Comparison of ENCODE assay signal across 8 cellular contexts in the genomic region with DNA sequence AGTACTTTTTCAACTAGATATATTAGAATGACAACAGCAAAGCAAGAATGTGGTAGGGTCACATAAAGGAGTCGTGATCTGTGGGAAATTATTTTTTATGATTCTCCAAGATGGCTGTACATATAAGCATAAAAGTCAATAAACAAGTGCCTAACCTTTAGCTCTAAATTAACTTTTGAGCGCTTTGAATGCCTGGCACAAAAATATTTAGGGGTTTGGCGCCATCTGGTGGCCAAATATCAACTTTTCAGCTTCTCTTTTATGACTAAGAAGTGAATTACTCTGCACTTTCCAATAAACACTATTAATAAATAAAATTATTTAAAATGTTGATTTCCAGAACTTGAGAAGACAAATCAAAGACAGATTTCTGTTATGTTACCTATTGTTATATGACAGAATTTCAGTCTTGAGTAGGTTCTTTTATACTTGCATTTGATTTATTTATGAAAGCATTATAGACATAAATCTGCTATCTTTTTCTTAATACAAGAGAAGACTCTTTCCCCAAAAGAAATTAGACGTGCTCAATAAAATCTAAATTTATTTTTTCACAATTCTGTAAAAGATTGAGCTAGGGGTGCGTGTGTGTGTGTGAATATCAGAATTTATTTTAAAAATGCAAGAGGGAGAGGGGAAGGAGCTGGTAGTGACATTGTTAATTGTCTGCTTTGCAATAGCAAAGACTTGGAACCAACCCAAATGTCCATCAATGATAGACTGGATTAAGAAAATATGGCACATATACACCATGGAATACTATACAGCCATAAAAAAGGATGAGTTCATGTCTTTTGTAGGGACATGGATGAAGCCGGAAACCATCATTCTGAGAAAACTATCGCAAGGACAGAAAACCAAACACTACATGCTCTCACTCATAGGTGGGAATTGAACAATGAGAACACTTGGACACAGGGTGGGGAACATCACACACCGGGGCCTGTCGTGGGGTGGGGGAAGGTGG. TPM values are rescaled to one million over a fixed set of nuclear protein-coding genes. Genes with fewer than 3 reads are reported as not detected.
DNase-seq lines count a peak whose midpoint lies in the region; ATAC-seq and TF ChIP-seq lines count a peak whose summit lies in the region.

No MANE protein-coding gene starts in this region.

- H2AFZ ChIP-seq in SK-N-SH (ENCODE audit: low read depth), result no peak overlapping the region

- intact Hi-C loops in heart left ventricle (cut with DNase I), result loop anchor here (1.0 to 10.0 kb wide), 11 partner anchors 319 to 558 kb away; no protein-coding TSS in a partner anchor

- no peaks in the 10 kb centered on the region for H3K36me3 Mint-ChIP-seq in activated naive CD4-positive, alpha-beta T cell treated with anti-CD3 and anti-CD28 coated beads, Interleukin-2, amount 10 ng/mL, durations not matched to agents 7 days and 5 days

- no peaks in the 10 kb centered on the region; the same call in 1 of the 2 replicates for H3K9me2 ChIP-seq in SK-N-SH

- H4K20me1 ChIP-seq in SK-N-SH (ENCODE audit: insufficient read depth), result no peaks in the 10 kb centered on the region

- no peak overlapping the region for H3K9ac ChIP-seq in SK-N-SH

- TF ChIP-seq CTCF in AG04449 (IDR thresholded peaks at IDR 0.05; ENCODE audit: insufficient read depth, low read length, missing control alignments), result peak; percentile 13
- TF ChIP-seq CTCF in SK-N-SH (IDR thresholded peaks at IDR 0.05), result peak; percentile 81
- TF ChIP-seq CTCF in heart left ventricle (IDR thresholded peaks at IDR 0.05), result peak; percentile 69 to 95 (median 83)
- TF ChIP-seq CTCF in retinal pigment epithelial cell (conservative IDR thresholded peaks at IDR 0.05; ENCODE audit: low read depth, low read length), result peak; percentile 58

- H3F3A ChIP-seq in SK-N-SH (replicated peaks; ENCODE audit: insufficient read depth), result no peaks in the 10 kb centered on the region

- POLR2A ChIA-PET in AG04449 (lab: Yijun Ruan, JAX) (interaction anchor here (1.6 kb wide), 1 partner anchor 37 kb away, joined by 4 read pairs; a partner anchor contains a TSS), SK-N-SH (lab: Yijun Ruan, JAX) (interaction anchor here (1.1 kb wide), 2 partner anchors 39 to 53 kb away, joined by 4 read pairs; no protein-coding TSS in a partner anchor)

- ATAC-seq in GM18867 (IDR thresholded peaks at IDR 0.05; ENCODE audit: unreplicated experiment) (peak; percentile 61), heart left ventricle (no peak), HG02571 (IDR thresholded peaks at IDR 0.05; ENCODE audit: unreplicated experiment) (no peak)

- no peak overlapping the region for H3K4me3 Mint-ChIP-seq in activated naive CD4-positive, alpha-beta T cell treated with anti-CD3 and anti-CD28 coated beads, Interleukin-2, amount 10 ng/mL, durations not matched to agents 7 days and 5 days

- H3K27me3 ChIP-seq in SK-N-SH (ENCODE audit: insufficient read depth) (no peaks in the 10 kb centered on the region), heart left ventricle (no peaks in the 10 kb centered on the region)

- no peak for TF ChIP-seq POLR2A in heart left ventricle (IDR thresholded peaks at IDR 0.05)

- DNase-seq in AG04449 (ENCODE audit: low read depth, low spot score) (no peak), LoVo (ENCODE audit: low spot score) (peak; percentile 64), SK-N-SH (peak; percentile 5), heart left ventricle (peak in 4 of 5 donors; percentile 36 to 57 (median 46)), retinal pigment epithelial cell (ENCODE audit: low read depth) (peak; percentile 6)
- peak; percentile 76 for DNase-seq in activated naive CD4-positive, alpha-beta T cell treated with anti-CD3 and anti-CD28 coated beads, Interleukin-2, amount 10 ng/mL, durations not matched to agents 7 days and 5 days

- no peak overlapping the region for H3K27ac Mint-ChIP-seq in activated naive CD4-positive, alpha-beta T cell treated with anti-CD3 and anti-CD28 coated beads, Interleukin-2, amount 10 ng/mL, durations not matched to agents 7 days and 5 days

- no peak for TF ChIP-seq EP300 in SK-N-SH (IDR thresholded peaks at IDR 0.05; ENCODE audit: borderline replicate concordance in 1 of 2, low read depth in 1 of 2, low read length in 1 of 2)

- peak; percentile 84 for TF ChIP-seq RAD21 in SK-N-SH (IDR thresholded peaks at IDR 0.05; ENCODE audit: low read length)

- no peaks in the 10 kb centered on the region for H3K27me3 Mint-ChIP-seq in activated naive CD4-positive, alpha-beta T cell treated with anti-CD3 and anti-CD28 coated beads, Interleukin-2, amount 10 ng/mL, durations not matched to agents 7 days and 5 days

- H3K4me2 ChIP-seq in SK-N-SH, result no peak overlapping the region

- H3K4me1 ChIP-seq in SK-N-SH (ENCODE audit: control insufficient read depth in 1 of 2, insufficient read depth in 2 of 2, low read depth in 1 of 2, low read length in 1 of 2) (no peaks in the 10 kb centered on the region; a peak in 2 of 4 replicates), heart left ventricle (no peaks in the 10 kb centered on the region)

- peaks cover 2% of the 10 kb centered on the region for H3K4me1 Mint-ChIP-seq in activated naive CD4-positive, alpha-beta T cell treated with anti-CD3 and anti-CD28 coated beads, Interleukin-2, amount 10 ng/mL, durations not matched to agents 7 days and 5 days

- WGBS in SK-N-SH (ENCODE audit: low lambda C conversion rate), result 51% methylated on average over 9 of the region's 9 CpGs
- 54 to 56% (median 55%) methylated on average over 9 of the region's 9 CpGs for WGBS in heart left ventricle, 4 donors

- H3K79me2 ChIP-seq in SK-N-SH (ENCODE audit: insufficient read depth), result no peaks in the 10 kb centered on the region

- H3K9me3 Mint-ChIP-seq in activated naive CD4-positive, alpha-beta T cell treated with anti-CD3 and anti-CD28 coated beads, Interleukin-2, amount 10 ng/mL, durations not matched to agents 7 days and 5 days, result no peaks in the 10 kb centered on the region

- H3K36me3 ChIP-seq in SK-N-SH (replicated peaks in 1 of 2; ENCODE audit: control insufficient read depth in 1 of 2, insufficient read depth in 2 of 2, low read length in 1 of 2), result no peaks in the 10 kb centered on the region
- H3K36me3 ChIP-seq in heart left ventricle, result no peaks in the 10 kb centered on the region

- no peak overlapping the region for H3K4me3 ChIP-seq in AG04449 (ENCODE audit: low read depth, low read length)
- no peak overlapping the region; a peak in 1 of 4 replicates for H3K4me3 ChIP-seq in SK-N-SH (ENCODE audit: low read depth in 2 of 2, low read length in 1 of 2)
- no peak overlapping the region for H3K4me3 ChIP-seq in heart left ventricle
- no peak overlapping the region for H3K4me3 ChIP-seq in retinal pigment epithelial cell (ENCODE audit: low read length)

- no peaks in the 10 kb centered on the region for H3K9me3 ChIP-seq in SK-N-SH
- H3K9me3 ChIP-seq in heart left ventricle, result peaks cover 0 to 3% (median 0%) of the 10 kb centered on the region in 12 donors

- H3K27ac ChIP-seq in SK-N-SH (ENCODE audit: low read depth in 2 of 2, low read length in 1 of 2) (no peak overlapping the region), heart left ventricle (no peak overlapping the region)

- CTCF ChIA-PET in AG04449 (lab: Yijun Ruan, JAX), result interaction anchor here (0.6 to 7.1 kb wide), 44 partner anchors 9 to 710 kb away, joined by 3 to 146 read pairs (median 4); a partner anchor contains a TSS
- CTCF ChIA-PET in SK-N-SH (lab: Yijun Ruan, JAX), result interaction anchor here (0.6 to 9.7 kb wide), 63 partner anchors 10 to 1964 kb away, joined by 3 to 118 read pairs (median 4); a partner anchor contains a TSS
- CTCF ChIA-PET in activated naive CD4-positive, alpha-beta T cell treated with anti-CD3 and anti-CD28 coated beads, Interleukin-2, amount 10 ng/mL, durations not matched to agents 7 days and 5 days (lab: Charles Lee), result interaction anchor here (0.6 to 4.1 kb wide), 35 partner anchors 8 to 629 kb away, joined by 3 to 55 read pairs (median 4); no protein-coding TSS in a partner anchor

TF ChIP-seq in SK-N-SH, 30 proteins besides CTCF, POLR2A, EP300 and RAD21:
- TF ChIP-seq SMC3 (IDR thresholded peaks at IDR 0.05; ENCODE audit: low read depth, low read length) (peak; percentile 67), ELF1 (IDR thresholded peaks at IDR 0.05) (no peak), RFX5 (IDR thresholded peaks at IDR 0.05; ENCODE audit: low read length) (0 out of 2 replicates have a peak, but pooled peaks have one; percentile 24), GABPA (IDR thresholded peaks at IDR 0.05; ENCODE audit: low read depth) (no peak), TCF12 (IDR thresholded peaks at IDR 0.05) (no peak)

RNA-seq across cellular contexts. Expression of a gene that starts 36.7 kb away (rescaled TPM):
- 24.6 and 26.0 TPM in 2 replicates for polyA plus RNA-seq in SK-N-SH (2012; rRNA removed)
- polyA plus RNA-seq in SK-N-SH (2012; cell fraction: cytosol; rRNA removed), result 17.4 and 18.4 TPM in 2 replicates
- polyA plus RNA-seq in SK-N-SH (2012; cell fraction: nucleus; rRNA removed), result 28.4 and 68.8 TPM in 2 replicates
- total RNA-seq in heart left ventricle, result 10 to 100 TPM in 5 of 9 donors, 1 to 10 TPM in 4; 4.3 to 53.6 (median 11.8) TPM
- polyA plus RNA-seq in heart left ventricle, result 1 to 10 TPM; 3.3 to 7.2 TPM

Comparison
In these comparisons a context has a peak if more than half of its experiments do, and no peak if none do; other contexts are left out.
1. CTCF ChIP-seq: peak in every context shown above with its lines; median percentile 83 in heart left ventricle; 81 in SK-N-SH; 58 in retinal pigment epithelial cell; 13 in AG04449.